In the genomic region with DNA sequence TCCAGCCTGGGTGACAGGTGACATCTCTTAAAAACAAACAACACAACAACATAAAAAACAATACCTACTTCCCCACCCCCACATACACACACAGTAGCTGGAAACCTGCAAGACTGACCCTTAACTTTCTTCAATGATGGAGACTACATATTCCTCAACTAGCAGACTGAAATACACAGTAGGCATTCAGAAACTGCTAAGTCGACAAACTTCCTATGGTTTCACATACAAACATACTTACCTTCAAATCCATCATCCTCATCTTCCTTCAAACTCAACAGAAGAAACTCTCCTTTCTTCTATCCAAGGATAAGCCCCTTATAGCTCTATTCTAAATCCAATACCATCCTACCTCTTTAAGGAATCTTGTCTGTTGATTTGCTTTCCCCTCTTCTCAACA, we compare ENCODE assay signal across 28 cellular contexts.
"Had no signal": no experiment of that assay in that cellular context is flagged by ENCODE, and none has a peak within 500 bp of the region (broad histone marks: within the 10 kb centered on the region; RNA-seq: fewer than 3 reads in every experiment).

No MANE protein-coding gene starts in this region.

- H3K27me3 Mint-ChIP-seq: naive thymus-derived CD8-positive, alpha-beta T cell; stimulated activated naive CD8-positive, alpha-beta T cell treated with anti-CD3 and anti-CD28 coated beads, Interleukin-15, Interleukin-2, amounts not matched to agents 100 ng/mL and 50 ng/mL, for 24 hours had no signal

- DNase-seq: hypothalamus; immature natural killer cell; kidney; left colon; left lung; lower lobe of right lung; mammary epithelial cell; mesenchymal stem cell; naive thymus-derived CD8-positive, alpha-beta T cell; pancreas; posterior cingulate gyrus; retina; sigmoid colon; small intestine; spleen; stimulated activated CD4-positive, alpha-beta T cell treated with anti-CD3 and anti-CD28 coated beads, Interleukin-4, amount 100 ng/mL, for 24 hours; stimulated activated naive CD4-positive, alpha-beta T cell; tibial artery; trophoblast cell; upper lobe of right lung had no signal

- H3K27ac Mint-ChIP-seq: immature natural killer cell; stimulated activated effector memory CD8-positive, alpha-beta T cell treated with anti-CD3 and anti-CD28 coated beads, Interleukin-12 subunit alpha, Interleukin-12 subunit beta, amount 100 ng/mL, for 72 hours; stimulated activated naive CD8-positive, alpha-beta T cell treated with anti-CD3 and anti-CD28 coated beads, Interleukin-15, Interleukin-2, amounts not matched to agents 100 ng/mL and 50 ng/mL, for 24 hours had no signal

- H3K36me3 ChIP-seq: prostate gland had no signal

- H3K4me3 Mint-ChIP-seq: immature natural killer cell; naive thymus-derived CD8-positive, alpha-beta T cell; stimulated activated effector memory CD8-positive, alpha-beta T cell treated with anti-CD3 and anti-CD28 coated beads, Interleukin-12 subunit alpha, Interleukin-12 subunit beta, amount 100 ng/mL, for 72 hours; stimulated activated naive CD8-positive, alpha-beta T cell treated with anti-CD3 and anti-CD28 coated beads, Interleukin-15, Interleukin-2, amounts not matched to agents 100 ng/mL and 50 ng/mL, for 24 hours had no signal

- H3K4me1 Mint-ChIP-seq: immature natural killer cell; stimulated activated effector memory CD8-positive, alpha-beta T cell treated with anti-CD3 and anti-CD28 coated beads, Interleukin-12 subunit alpha, Interleukin-12 subunit beta, amount 100 ng/mL, for 72 hours had no signal

- H3K4me3 ChIP-seq: left lung, lower lobe of right lung, pancreas, prostate gland, sigmoid colon, spleen, suprapubic skin, thoracic aorta, tibial artery, upper lobe of right lung had no signal

- H3K4me1 ChIP-seq: left lung, lower lobe of right lung, pancreas, prostate gland, spleen, suprapubic skin, tibial artery, upper lobe of right lung had no signal

- H3K9me3 Mint-ChIP-seq: immature natural killer cell; naive thymus-derived CD8-positive, alpha-beta T cell; stimulated activated effector memory CD8-positive, alpha-beta T cell treated with anti-CD3 and anti-CD28 coated beads, Interleukin-12 subunit alpha, Interleukin-12 subunit beta, amount 100 ng/mL, for 72 hours; stimulated activated naive CD8-positive, alpha-beta T cell treated with anti-CD3 and anti-CD28 coated beads, Interleukin-15, Interleukin-2, amounts not matched to agents 100 ng/mL and 50 ng/mL, for 24 hours had no signal

- FAIRE-seq: islet of Langerhans, kidney, pancreas, small intestine, urothelium cell line had no signal

- ATAC-seq: left colon; left lung; lower lobe of right lung; naive thymus-derived CD8-positive, alpha-beta T cell; pancreas; right cardiac atrium; stimulated activated effector memory CD8-positive, alpha-beta T cell treated with anti-CD3 and anti-CD28 coated beads, Interleukin-12 subunit alpha, Interleukin-12 subunit beta, amount 100 ng/mL, for 72 hours; upper lobe of right lung had no signal

- H3K27me3 ChIP-seq: left lung, pancreas, sigmoid colon, spleen, suprapubic skin, tibial artery, upper lobe of right lung had no signal

- H3K27ac ChIP-seq: left lung, lower lobe of right lung, pancreas, prostate gland, sigmoid colon, spleen, suprapubic skin, thoracic aorta, tibial artery, upper lobe of right lung had no signal

- H3K9me3 ChIP-seq: left lung, lower lobe of right lung, pancreas, prostate gland, sigmoid colon, spleen, suprapubic skin, thoracic aorta, tibial artery, upper lobe of right lung had no signal
